In genomic region chr1:228176461-228177182, GRCh38 we compare ENCODE assay signal across 11 cellular contexts.
"Had no signal": no experiment of that assay in that cellular context is flagged by ENCODE, and none has a peak within 500 bp of the region (broad histone marks: within the 10 kb centered on the region; RNA-seq: fewer than 3 reads in every experiment).

No MANE protein-coding gene starts in this region.

- H3K4me1 ChIP-seq: foreskin keratinocyte, prostate gland, right lobe of liver had no signal

- H3K27ac ChIP-seq: foreskin keratinocyte, prostate gland, right lobe of liver, WERI-Rb-1 had no signal

- ATAC-seq: activated naive CD4-positive, alpha-beta T cell treated with anti-CD3 and anti-CD28 coated beads, Interleukin-2, amount 50 U/mL, for 72 hours; effector memory CD8-positive, alpha-beta T cell; foreskin keratinocyte; right lobe of liver; stimulated activated naive CD8-positive, alpha-beta T cell treated with anti-CD3 and anti-CD28 coated beads, Interleukin-15, amount 100 ng/mL, for 72 hours; T-helper 17 cell had no signal

- H3K36me3 ChIP-seq: WERI-Rb-1 had no signal

- DNase-seq: activated CD4-positive, alpha-beta T cell treated with anti-CD3 and anti-CD28 coated beads, Interleukin-2, amount 50 U/mL, for 48 hours; effector memory CD8-positive, alpha-beta T cell; foreskin keratinocyte; occipital lobe; right lobe of liver; stimulated activated naive CD8-positive, alpha-beta T cell treated with anti-CD3 and anti-CD28 coated beads, Interleukin-15, amount 100 ng/mL, for 72 hours; T-helper 17 cell; testis; WERI-Rb-1 had no signal

- H3K4me3 ChIP-seq: prostate gland, right lobe of liver, testis had no signal

- H3K27me3 ChIP-seq: foreskin keratinocyte, right lobe of liver, testis had no signal

- H3K9me3 ChIP-seq: prostate gland, right lobe of liver, testis had no signal
